ENCODE assay signal across 1 cellular context in genomic region chr3:133977568-133977967, GRCh38.
TF ChIP-seq lines count a peak whose summit lies in the region.

No MANE protein-coding gene starts in this region.

TF ChIP-seq in H1, 55 proteins besides CTCF, POLR2A, EP300 and RAD21 (continued from another document):
- TF ChIP-seq, protein P1, sequence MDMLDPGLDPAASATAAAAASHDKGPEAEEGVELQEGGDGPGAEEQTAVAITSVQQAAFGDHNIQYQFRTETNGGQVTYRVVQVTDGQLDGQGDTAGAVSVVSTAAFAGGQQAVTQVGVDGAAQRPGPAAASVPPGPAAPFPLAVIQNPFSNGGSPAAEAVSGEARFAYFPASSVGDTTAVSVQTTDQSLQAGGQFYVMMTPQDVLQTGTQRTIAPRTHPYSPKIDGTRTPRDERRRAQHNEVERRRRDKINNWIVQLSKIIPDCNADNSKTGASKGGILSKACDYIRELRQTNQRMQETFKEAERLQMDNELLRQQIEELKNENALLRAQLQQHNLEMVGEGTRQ (IDR thresholded peaks at IDR 0.05; ENCODE audit: low read length): no peak
- no peak for TF ChIP-seq CHD2 (IDR thresholded peaks at IDR 0.05; ENCODE audit: low read length)
- TF ChIP-seq TAF7 (optimal IDR thresholded peaks at IDR 0.05; ENCODE audit: borderline replicate concordance, low read depth, low read length): no peak
- no peak for TF ChIP-seq CHD1 (IDR thresholded peaks at IDR 0.05; ENCODE audit: low read depth, low read length)
- TF ChIP-seq CHD7 (IDR thresholded peaks at IDR 0.05; ENCODE audit: insufficient replicate concordance, low read length): no peak
- no peak for TF ChIP-seq SP4 (IDR thresholded peaks at IDR 0.05; ENCODE audit: low read length)
- TF ChIP-seq SP1 (IDR thresholded peaks at IDR 0.05; ENCODE audit: low read depth, low read length): no peak
- no peak for TF ChIP-seq SUZ12 (IDR thresholded peaks at IDR 0.05; ENCODE audit: low read length)
- TF ChIP-seq SIN3A (conservative IDR thresholded peaks at IDR 0.05 in 1 of 2, IDR thresholded peaks at IDR 0.05 in 1 of 2; ENCODE audit: low read depth in 1 of 2, low read length in 2 of 2): no peak
- no peak for TF ChIP-seq RBBP5 (IDR thresholded peaks at IDR 0.05; ENCODE audit: borderline replicate concordance, low read depth, low read length)
- TF ChIP-seq CBX8 (IDR thresholded peaks at IDR 0.05; ENCODE audit: borderline replicate concordance, low read depth, low read length): no peak
- TF ChIP-seq BCL11A (IDR thresholded peaks at IDR 0.05; ENCODE audit: low read depth in 2 of 2, low read length in 2 of 2): no peak
- no peak for TF ChIP-seq POLR2AphosphoS5 (IDR thresholded peaks at IDR 0.05; ENCODE audit: low read depth, low read length)
- no peak for TF ChIP-seq ASH2L (IDR thresholded peaks at IDR 0.05; ENCODE audit: low read length)
